ENCODE assay signal across 27 cellular contexts in genomic region chr3:77169844-77170243, GRCh38.
"Had no signal": no experiment of that assay in that cellular context is flagged by ENCODE, and none has a peak within 500 bp of the region (broad histone marks: within the 10 kb centered on the region; RNA-seq: fewer than 3 reads in every experiment).

No MANE protein-coding gene starts in this region.

- H2AFZ ChIP-seq: hepatocyte, neural progenitor cell, parathyroid adenoma had no signal

- H3K4me2 ChIP-seq: hepatocyte, neural progenitor cell, smooth muscle cell had no signal

- DNase-seq: heart right ventricle; islet precursor cell; left ventricle myocardium superior; lower lobe of right lung; mammary epithelial cell; mesenchymal stem cell; occipital lobe; right lobe of liver; stimulated activated CD4-positive, alpha-beta T cell treated with anti-CD3 and anti-CD28 coated beads, Interleukin-12 subunit alpha, Interleukin-12 subunit beta, amount 100 ng/mL, for 4 hours; stimulated activated CD4-positive, alpha-beta T cell treated with anti-CD3 and anti-CD28 coated beads, Interleukin-15, amount 100 ng/mL, for 24 hours; stimulated activated CD4-positive, alpha-beta T cell treated with anti-CD3 and anti-CD28 coated beads, Interleukin-2, amount 100 ng/mL, for 24 hours; stimulated activated CD4-positive, alpha-beta T cell treated with anti-CD3 and anti-CD28 coated beads, Interleukin-4, amount 100 ng/mL, for 1 hour; stimulated activated naive B cell treated with anti-CD40 and anti-IgM and Interleukin-4, amounts not matched to agents 10 μg/mL and 1 μg/mL and 100 μg/mL, for 72 hours; tibial artery; trophoblast cell; upper lobe of right lung had no signal

- H3K4me3 Mint-ChIP-seq: naive thymus-derived CD8-positive, alpha-beta T cell; nephron; neural progenitor cell; stimulated activated naive B cell treated with anti-CD40 and anti-IgM and Interleukin-4, amounts not matched to agents 10 μg/mL and 1 μg/mL and 100 μg/mL, for 72 hours; stimulated activated naive CD8-positive, alpha-beta T cell treated with anti-CD3 and anti-CD28 coated beads, Interleukin-15, Interleukin-2, amounts not matched to agents 100 ng/mL and 50 ng/mL, for 24 hours had no signal

- H3K27me3 ChIP-seq: heart right ventricle, hepatocyte, neural progenitor cell, neutrophil, right atrium auricular region, right lobe of liver, suprapubic skin, tibial artery, upper lobe of right lung had no signal

- H3K27ac ChIP-seq: heart right ventricle, hepatocyte, lower lobe of right lung, neural progenitor cell, neutrophil, parathyroid adenoma, right atrium auricular region, right lobe of liver, suprapubic skin, thoracic aorta, tibial artery, upper lobe of right lung had no signal

- H3K9ac ChIP-seq: neural progenitor cell, parathyroid adenoma had no signal

- H3K4me3 ChIP-seq: heart right ventricle, hepatocyte, lower lobe of right lung, neural progenitor cell, right atrium auricular region, right lobe of liver, smooth muscle cell, suprapubic skin, thoracic aorta, tibial artery, upper lobe of right lung had no signal

- H3K9me3 ChIP-seq: heart right ventricle, lower lobe of right lung, neutrophil, right atrium auricular region, right lobe of liver, suprapubic skin, thoracic aorta, tibial artery, upper lobe of right lung had no signal

- H3K36me3 ChIP-seq: heart right ventricle, lower lobe of right lung, neural progenitor cell, neutrophil, right atrium auricular region, right lobe of liver, suprapubic skin, thoracic aorta, tibial artery, upper lobe of right lung had no signal

- H3K9me3 Mint-ChIP-seq: nephron had no signal

- H3K27me3 Mint-ChIP-seq: naive thymus-derived CD8-positive, alpha-beta T cell; stimulated activated naive B cell treated with anti-CD40 and anti-IgM and Interleukin-4, amounts not matched to agents 10 μg/mL and 1 μg/mL and 100 μg/mL, for 72 hours; stimulated activated naive CD8-positive, alpha-beta T cell treated with anti-CD3 and anti-CD28 coated beads, Interleukin-15, Interleukin-2, amounts not matched to agents 100 ng/mL and 50 ng/mL, for 24 hours had no signal

- H3K27ac Mint-ChIP-seq: naive thymus-derived CD8-positive, alpha-beta T cell; nephron; neural progenitor cell; stimulated activated naive B cell treated with anti-CD40 and anti-IgM and Interleukin-4, amounts not matched to agents 10 μg/mL and 1 μg/mL and 100 μg/mL, for 72 hours; stimulated activated naive CD8-positive, alpha-beta T cell treated with anti-CD3 and anti-CD28 coated beads, Interleukin-15, Interleukin-2, amounts not matched to agents 100 ng/mL and 50 ng/mL, for 24 hours had no signal

- H3K4me1 Mint-ChIP-seq: naive thymus-derived CD8-positive, alpha-beta T cell; nephron; stimulated activated naive B cell treated with anti-CD40 and anti-IgM and Interleukin-4, amounts not matched to agents 10 μg/mL and 1 μg/mL and 100 μg/mL, for 72 hours had no signal

- H3K36me3 Mint-ChIP-seq: naive thymus-derived CD8-positive, alpha-beta T cell; stimulated activated naive B cell treated with anti-CD40 and anti-IgM and Interleukin-4, amounts not matched to agents 10 μg/mL and 1 μg/mL and 100 μg/mL, for 72 hours had no signal

- H3K79me2 ChIP-seq: hepatocyte, parathyroid adenoma had no signal

- H3K4me1 ChIP-seq: heart right ventricle, lower lobe of right lung, parathyroid adenoma, right atrium auricular region, right lobe of liver, suprapubic skin, tibial artery, upper lobe of right lung had no signal
